Comparison of ENCODE assay signal across 1 cellular context in the genomic region with DNA sequence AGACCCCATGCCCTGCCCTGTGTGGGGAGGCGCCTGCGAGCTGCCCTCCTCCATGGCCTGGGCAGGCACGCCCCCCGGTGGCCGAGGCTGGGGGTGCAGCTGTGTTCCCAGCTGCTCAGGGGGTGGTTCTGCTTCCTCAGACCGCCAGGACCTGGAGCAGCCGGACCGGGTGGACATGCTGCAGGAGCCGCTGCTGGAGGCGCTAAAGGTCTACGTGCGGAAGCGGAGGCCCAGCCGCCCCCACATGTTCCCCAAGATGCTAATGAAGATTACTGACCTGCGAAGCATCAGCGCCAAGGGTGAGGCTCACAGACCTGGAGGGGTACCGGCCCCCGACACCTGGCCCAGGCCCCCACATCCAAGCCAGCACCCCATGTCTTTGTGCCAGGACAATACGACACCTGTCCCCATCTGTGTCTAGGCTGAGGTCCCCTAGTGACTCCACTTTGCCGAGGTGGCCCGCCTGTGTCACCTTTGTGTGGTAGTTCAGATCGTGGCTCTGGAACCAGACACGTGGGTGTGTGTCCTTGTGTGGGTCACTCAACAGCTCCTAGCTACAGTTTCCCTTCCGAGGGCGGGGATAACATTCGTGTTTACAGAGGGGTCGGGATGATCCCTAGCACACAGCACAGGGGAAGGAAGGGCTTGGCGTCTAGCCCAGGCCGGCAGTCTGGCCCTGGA.
TF ChIP-seq lines count a peak whose summit lies in the region.

No MANE protein-coding gene starts in this region.

TF ChIP-seq in HepG2, 621 proteins besides CTCF, POLR2A, EP300 and RAD21 (continued from another document and continues in another):
- no peak for TF ChIP-seq CENPT (CRISPR knock-in tag; IDR thresholded peaks at IDR 0.05; ENCODE audit: low read depth)
- TF ChIP-seq, protein P1, sequence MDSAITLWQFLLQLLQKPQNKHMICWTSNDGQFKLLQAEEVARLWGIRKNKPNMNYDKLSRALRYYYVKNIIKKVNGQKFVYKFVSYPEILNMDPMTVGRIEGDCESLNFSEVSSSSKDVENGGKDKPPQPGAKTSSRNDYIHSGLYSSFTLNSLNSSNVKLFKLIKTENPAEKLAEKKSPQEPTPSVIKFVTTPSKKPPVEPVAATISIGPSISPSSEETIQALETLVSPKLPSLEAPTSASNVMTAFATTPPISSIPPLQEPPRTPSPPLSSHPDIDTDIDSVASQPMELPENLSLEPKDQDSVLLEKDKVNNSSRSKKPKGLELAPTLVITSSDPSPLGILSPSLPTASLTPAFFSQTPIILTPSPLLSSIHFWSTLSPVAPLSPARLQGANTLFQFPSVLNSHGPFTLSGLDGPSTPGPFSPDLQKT (CRISPR knock-in tag; IDR thresholded peaks at IDR 0.05; ENCODE audit: borderline replicate concordance) = no peak
- TF ChIP-seq, protein P2, sequence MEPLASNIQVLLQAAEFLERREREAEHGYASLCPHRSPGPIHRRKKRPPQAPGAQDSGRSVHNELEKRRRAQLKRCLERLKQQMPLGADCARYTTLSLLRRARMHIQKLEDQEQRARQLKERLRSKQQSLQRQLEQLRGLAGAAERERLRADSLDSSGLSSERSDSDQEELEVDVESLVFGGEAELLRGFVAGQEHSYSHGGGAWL (CRISPR knock-in tag; IDR thresholded peaks at IDR 0.05) = peak; percentile 37; the same call in 1 of the 2 replicates
- TF ChIP-seq BATF2 (CRISPR knock-in tag; IDR thresholded peaks at IDR 0.05) = no peak
- TF ChIP-seq, protein P3, sequence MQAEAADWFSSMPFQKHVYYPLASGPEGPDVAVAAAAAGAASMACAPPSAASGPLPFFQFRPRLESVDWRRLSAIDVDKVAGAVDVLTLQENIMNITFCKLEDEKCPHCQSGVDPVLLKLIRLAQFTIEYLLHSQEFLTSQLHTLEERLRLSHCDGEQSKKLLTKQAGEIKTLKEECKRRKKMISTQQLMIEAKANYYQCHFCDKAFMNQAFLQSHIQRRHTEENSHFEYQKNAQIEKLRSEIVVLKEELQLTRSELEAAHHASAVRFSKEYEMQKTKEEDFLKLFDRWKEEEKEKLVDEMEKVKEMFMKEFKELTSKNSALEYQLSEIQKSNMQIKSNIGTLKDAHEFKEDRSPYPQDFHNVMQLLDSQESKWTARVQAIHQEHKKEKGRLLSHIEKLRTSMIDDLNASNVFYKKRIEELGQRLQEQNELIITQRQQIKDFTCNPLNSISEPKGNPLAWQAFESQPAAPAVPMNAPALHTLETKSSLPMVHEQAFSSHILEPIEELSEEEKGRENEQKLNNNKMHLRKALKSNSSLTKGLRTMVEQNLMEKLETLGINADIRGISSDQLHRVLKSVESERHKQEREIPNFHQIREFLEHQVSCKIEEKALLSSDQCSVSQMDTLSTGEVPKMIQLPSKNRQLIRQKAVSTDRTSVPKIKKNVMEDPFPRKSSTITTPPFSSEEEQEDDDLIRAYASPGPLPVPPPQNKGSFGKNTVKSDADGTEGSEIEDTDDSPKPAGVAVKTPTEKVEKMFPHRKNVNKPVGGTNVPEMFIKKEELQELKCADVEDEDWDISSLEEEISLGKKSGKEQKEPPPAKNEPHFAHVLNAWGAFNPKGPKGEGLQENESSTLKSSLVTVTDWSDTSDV (CRISPR knock-in tag; IDR thresholded peaks at IDR 0.05) = no peak
- TF ChIP-seq GMEB2 (CRISPR knock-in tag; IDR thresholded peaks at IDR 0.05; ENCODE audit: low read depth) = no peak
- TF ChIP-seq ATF5 (CRISPR knock-in tag; IDR thresholded peaks at IDR 0.05; ENCODE audit: low read depth) = no peak
- no peak for TF ChIP-seq ZNF160 (CRISPR knock-in tag; IDR thresholded peaks at IDR 0.05)
- TF ChIP-seq ZNF816 (CRISPR knock-in tag; IDR thresholded peaks at IDR 0.05; ENCODE audit: borderline replicate concordance) = no peak
- 0 out of 2 replicates have a peak, but pooled peaks have one; percentile 52 for TF ChIP-seq ZC3H13 (CRISPR knock-in tag; IDR thresholded peaks at IDR 0.05)
- TF ChIP-seq ZNF773 (CRISPR knock-in tag; IDR thresholded peaks at IDR 0.05; ENCODE audit: borderline replicate concordance) = no peak
- TF ChIP-seq ZMYM4 (CRISPR knock-in tag; IDR thresholded peaks at IDR 0.05) = 0 out of 2 replicates have a peak, but pooled peaks have one; percentile 20
- TF ChIP-seq HOXA7 (CRISPR knock-in tag; IDR thresholded peaks at IDR 0.05) = no peak
- TF ChIP-seq MEF2D (CRISPR knock-in tag; IDR thresholded peaks at IDR 0.05) = no peak
- TF ChIP-seq KAT8 (CRISPR knock-in tag; IDR thresholded peaks at IDR 0.05) = peak; percentile 66
- no peak for TF ChIP-seq MATR3 (CRISPR knock-in tag; IDR thresholded peaks at IDR 0.05)
- no peak for TF ChIP-seq ETS1 (CRISPR knock-in tag; IDR thresholded peaks at IDR 0.05)
- no peak for TF ChIP-seq TBP (CRISPR knock-in tag; IDR thresholded peaks at IDR 0.05)
- 0 out of 2 replicates have a peak, but pooled peaks have one; percentile 27 for TF ChIP-seq KAT7 (CRISPR knock-in tag; IDR thresholded peaks at IDR 0.05; ENCODE audit: borderline replicate concordance)
- no peak for TF ChIP-seq ZNF30 (CRISPR knock-in tag; IDR thresholded peaks at IDR 0.05)
- TF ChIP-seq STAT6 (CRISPR knock-in tag; IDR thresholded peaks at IDR 0.05; ENCODE audit: borderline replicate concordance) = no peak
- peak; percentile 84 for TF ChIP-seq IRF2 (CRISPR knock-in tag; IDR thresholded peaks at IDR 0.05)
- peak; percentile 62; the same call in 1 of the 2 replicates for TF ChIP-seq BCL6 (CRISPR knock-in tag; IDR thresholded peaks at IDR 0.05)
- no peak for TF ChIP-seq NBN (conservative IDR thresholded peaks at IDR 0.05)
- TF ChIP-seq KLF6 (CRISPR knock-in tag; IDR thresholded peaks at IDR 0.05) = 0 out of 2 replicates have a peak, but pooled peaks have one; percentile 54
- TF ChIP-seq MAFF (IDR thresholded peaks at IDR 0.05; ENCODE audit: low read depth, low read length) = no peak
- TF ChIP-seq YY1 (IDR thresholded peaks at IDR 0.05; ENCODE audit: insufficient read depth, insufficient replicate concordance, low read depth, low read length) = peak; percentile 65
- TF ChIP-seq ZBTB25 (CRISPR knock-in tag; IDR thresholded peaks at IDR 0.05) = peak; percentile 83; the same call in 1 of the 2 replicates
- no peak for TF ChIP-seq MAFG (CRISPR knock-in tag; IDR thresholded peaks at IDR 0.05)
- TF ChIP-seq ZNF615 (CRISPR knock-in tag; IDR thresholded peaks at IDR 0.05; ENCODE audit: borderline replicate concordance) = no peak
- TF ChIP-seq, protein P4, sequence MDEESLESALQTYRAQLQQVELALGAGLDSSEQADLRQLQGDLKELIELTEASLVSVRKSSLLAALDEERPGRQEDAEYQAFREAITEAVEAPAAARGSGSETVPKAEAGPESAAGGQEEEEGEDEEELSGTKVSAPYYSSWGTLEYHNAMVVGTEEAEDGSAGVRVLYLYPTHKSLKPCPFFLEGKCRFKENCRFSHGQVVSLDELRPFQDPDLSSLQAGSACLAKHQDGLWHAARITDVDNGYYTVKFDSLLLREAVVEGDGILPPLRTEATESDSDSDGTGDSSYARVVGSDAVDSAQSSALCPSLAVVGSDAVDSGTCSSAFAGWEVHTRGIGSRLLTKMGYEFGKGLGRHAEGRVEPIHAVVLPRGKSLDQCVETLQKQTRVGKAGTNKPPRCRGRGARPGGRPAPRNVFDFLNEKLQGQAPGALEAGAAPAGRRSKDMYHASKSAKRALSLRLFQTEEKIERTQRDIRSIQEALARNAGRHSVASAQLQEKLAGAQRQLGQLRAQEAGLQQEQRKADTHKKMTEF (CRISPR knock-in tag; IDR thresholded peaks at IDR 0.05) = no peak; the same call in 1 of the 2 replicates
- TF ChIP-seq DBP (CRISPR knock-in tag; IDR thresholded peaks at IDR 0.05; ENCODE audit: not compliant biosample characterization) = no peak
- no peak for TF ChIP-seq NFATC3 (CRISPR knock-in tag; IDR thresholded peaks at IDR 0.05)
- TF ChIP-seq, protein P5, sequence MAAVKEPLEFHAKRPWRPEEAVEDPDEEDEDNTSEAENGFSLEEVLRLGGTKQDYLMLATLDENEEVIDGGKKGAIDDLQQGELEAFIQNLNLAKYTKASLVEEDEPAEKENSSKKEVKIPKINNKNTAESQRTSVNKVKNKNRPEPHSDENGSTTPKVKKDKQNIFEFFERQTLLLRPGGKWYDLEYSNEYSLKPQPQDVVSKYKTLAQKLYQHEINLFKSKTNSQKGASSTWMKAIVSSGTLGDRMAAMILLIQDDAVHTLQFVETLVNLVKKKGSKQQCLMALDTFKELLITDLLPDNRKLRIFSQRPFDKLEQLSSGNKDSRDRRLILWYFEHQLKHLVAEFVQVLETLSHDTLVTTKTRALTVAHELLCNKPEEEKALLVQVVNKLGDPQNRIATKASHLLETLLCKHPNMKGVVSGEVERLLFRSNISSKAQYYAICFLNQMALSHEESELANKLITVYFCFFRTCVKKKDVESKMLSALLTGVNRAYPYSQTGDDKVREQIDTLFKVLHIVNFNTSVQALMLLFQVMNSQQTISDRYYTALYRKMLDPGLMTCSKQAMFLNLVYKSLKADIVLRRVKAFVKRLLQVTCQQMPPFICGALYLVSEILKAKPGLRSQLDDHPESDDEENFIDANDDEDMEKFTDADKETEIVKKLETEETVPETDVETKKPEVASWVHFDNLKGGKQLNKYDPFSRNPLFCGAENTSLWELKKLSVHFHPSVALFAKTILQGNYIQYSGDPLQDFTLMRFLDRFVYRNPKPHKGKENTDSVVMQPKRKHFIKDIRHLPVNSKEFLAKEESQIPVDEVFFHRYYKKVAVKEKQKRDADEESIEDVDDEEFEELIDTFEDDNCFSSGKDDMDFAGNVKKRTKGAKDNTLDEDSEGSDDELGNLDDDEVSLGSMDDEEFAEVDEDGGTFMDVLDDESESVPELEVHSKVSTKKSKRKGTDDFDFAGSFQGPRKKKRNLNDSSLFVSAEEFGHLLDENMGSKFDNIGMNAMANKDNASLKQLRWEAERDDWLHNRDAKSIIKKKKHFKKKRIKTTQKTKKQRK (IDR thresholded peaks at IDR 0.05; ENCODE audit: low read length) = no peak
- no peak for TF ChIP-seq THAP7 (CRISPR knock-in tag; IDR thresholded peaks at IDR 0.05)
- TF ChIP-seq POLR2AphosphoS2 (IDR thresholded peaks at IDR 0.05; ENCODE audit: low read depth, low read length) = no peak
